33 cellular contexts compared by ENCODE assay signal in the genomic region with DNA sequence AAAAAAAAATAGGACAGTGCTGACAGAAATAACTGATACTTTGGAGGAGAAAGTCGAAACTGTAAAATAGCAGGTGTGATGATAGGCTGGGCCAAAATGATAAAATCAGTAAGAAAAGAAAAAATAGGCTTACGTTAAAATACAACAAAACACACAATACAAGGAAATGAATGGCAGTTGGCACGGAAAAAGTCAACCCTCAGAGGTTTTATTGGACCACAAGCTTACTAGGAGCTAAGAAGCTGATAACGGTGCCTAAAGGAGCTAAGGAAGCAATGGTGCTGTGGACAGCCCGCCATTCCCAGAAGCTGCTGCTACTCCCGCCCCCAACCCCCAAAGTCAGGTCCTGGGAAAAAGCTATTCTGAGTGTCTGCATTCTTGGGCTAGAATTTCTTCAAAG.
"Had no signal": no experiment of that assay in that cellular context is flagged by ENCODE, and none has a peak within 500 bp of the region (broad histone marks: within the 10 kb centered on the region; RNA-seq: fewer than 3 reads in every experiment).

No MANE protein-coding gene starts in this region.

- H3K27me3 ChIP-seq: adrenal gland, body of pancreas, heart left ventricle had no signal

- H3K27ac ChIP-seq: adrenal gland, body of pancreas, heart left ventricle had no signal

- H3K9me3 ChIP-seq: adrenal gland, body of pancreas, heart left ventricle had no signal

- ATAC-seq: activated CD4-positive, alpha-beta T cell treated with anti-CD3 and anti-CD28 coated beads for 36 hours; activated CD8-positive, alpha-beta memory T cell treated with anti-CD3 and anti-CD28 coated beads, Interleukin-2, amount 10 ng/mL, durations not matched to agents 7 days and 5 days; activated CD8-positive, alpha-beta T cell treated with anti-CD3 and anti-CD28 coated beads, Interleukin-2, amount 10 ng/mL, durations not matched to agents 7 days and 5 days; activated naive CD8-positive, alpha-beta T cell treated with anti-CD3 and anti-CD28 coated beads, Interleukin-2, amount 50 U/mL, for 24 hours; body of pancreas; esophagus mucosa; heart left ventricle; T-cell had no signal

- H3K36me3 ChIP-seq: adrenal gland, heart left ventricle had no signal

- H3K4me3 ChIP-seq: adrenal gland, body of pancreas, heart left ventricle had no signal

- FAIRE-seq: colon, endometrium, frontal cortex had no signal

- H3K4me1 Mint-ChIP-seq: activated CD4-positive, alpha-beta T cell treated with anti-CD3 and anti-CD28 coated beads for 36 hours; activated CD4-positive, alpha-beta T cell treated with anti-CD3 and anti-CD28 coated beads, Interleukin-2, amount 10 ng/mL, durations not matched to agents 24 days and 14 days; activated CD8-positive, alpha-beta memory T cell treated with anti-CD3 and anti-CD28 coated beads, Interleukin-2, amount 10 ng/mL, durations not matched to agents 7 days and 5 days; activated naive CD4-positive, alpha-beta T cell treated with anti-CD3 and anti-CD28 coated beads, Interleukin-2, amount 50 U/mL, for 24 hours; activated naive CD8-positive, alpha-beta T cell treated with anti-CD3 and anti-CD28 coated beads for 36 hours; activated naive CD8-positive, alpha-beta T cell treated with anti-CD3 and anti-CD28 coated beads, Interleukin-2, amount 50 U/mL, for 24 hours; T-cell had no signal

- DNase-seq: activated CD4-positive, alpha-beta memory T cell treated with anti-CD3 and anti-CD28 coated beads for 36 hours; activated CD4-positive, alpha-beta T cell treated with anti-CD3 and anti-CD28 coated beads for 36 hours; activated CD4-positive, CD25-positive, alpha-beta regulatory T cell; activated CD4-positive, CD25-positive, alpha-beta regulatory T cell treated with anti-CD3 and anti-CD28 coated beads, Interleukin-2, amount 50 U/mL, for 72 hours; activated CD8-positive, alpha-beta memory T cell treated with anti-CD3 and anti-CD28 coated beads, Interleukin-2, amount 10 ng/mL, durations not matched to agents 7 days and 5 days; activated CD8-positive, alpha-beta memory T cell treated with anti-CD3 and anti-CD28 coated beads, Interleukin-2, amount 50 U/mL, for 4 hours; activated CD8-positive, alpha-beta T cell treated with anti-CD3 and anti-CD28 coated beads, Interleukin-2, amount 10 ng/mL, durations not matched to agents 7 days and 5 days; activated effector memory CD4-positive, alpha-beta T cell treated with anti-CD3 and anti-CD28 coated beads, Interleukin-2, amount 50 U/mL, for 16 hours; activated naive CD4-positive, alpha-beta T cell treated with anti-CD3 and anti-CD28 coated beads for 36 hours; activated naive CD8-positive, alpha-beta T cell treated with anti-CD3 and anti-CD28 coated beads for 36 hours; activated naive CD8-positive, alpha-beta T cell treated with anti-CD3 and anti-CD28 coated beads, Interleukin-2, amount 50 U/mL, for 24 hours; activated T-cell treated with anti-CD3 and anti-CD28 coated beads, Interleukin-2, amount 50 U/mL, for 1 hour; activated T-cell treated with anti-CD3 and anti-CD28 coated beads, Interleukin-2, amount 50 U/mL, for 48 hours; adrenal gland; amygdala; aorta; body of pancreas; caudate nucleus; cortex of kidney; effector CD8-positive, alpha-beta T cell; foreskin fibroblast; glutamatergic neuron; heart left ventricle; T-cell had no signal

- H3K27ac Mint-ChIP-seq: activated CD4-positive, alpha-beta memory T cell treated with anti-CD3 and anti-CD28 coated beads for 36 hours; activated CD4-positive, alpha-beta T cell treated with anti-CD3 and anti-CD28 coated beads for 36 hours; activated CD4-positive, alpha-beta T cell treated with anti-CD3 and anti-CD28 coated beads, Interleukin-2, amount 10 ng/mL, durations not matched to agents 24 days and 14 days; activated CD8-positive, alpha-beta memory T cell treated with anti-CD3 and anti-CD28 coated beads, Interleukin-2, amount 10 ng/mL, durations not matched to agents 7 days and 5 days; activated CD8-positive, alpha-beta T cell treated with anti-CD3 and anti-CD28 coated beads, Interleukin-2, amount 10 ng/mL, durations not matched to agents 7 days and 5 days; activated naive CD4-positive, alpha-beta T cell treated with anti-CD3 and anti-CD28 coated beads for 36 hours; activated naive CD4-positive, alpha-beta T cell treated with anti-CD3 and anti-CD28 coated beads, Interleukin-2, amount 50 U/mL, for 24 hours; activated naive CD8-positive, alpha-beta T cell treated with anti-CD3 and anti-CD28 coated beads for 36 hours; activated naive CD8-positive, alpha-beta T cell treated with anti-CD3 and anti-CD28 coated beads, Interleukin-2, amount 50 U/mL, for 24 hours; activated T-helper 1 cell treated with anti-CD3 and anti-CD28 coated beads, Interleukin-12 subunit alpha, Interleukin-12 subunit beta, Interleukin-2, Interleukin-4 antibody, amounts not matched to agents 30 ng/mL and 10 ng/mL and 1 ng/mL, durations not matched to agents 14 hours and 24 hours and 36 hours; activated T-helper 2 cell treated with anti-CD3 and anti-CD28 coated beads, Interferon-gamma antibody, Interleukin-2, Interleukin-4, amounts not matched to agents 10 μg/mL and 5 μg/mL and 100 μg/mL, durations not matched to agents 14 hours and 24 hours and 36 hours; T-cell; T-helper 1 cell treated with Interleukin-12 subunit alpha and Interleukin-12 subunit beta and Interleukin-4 antibody, amounts not matched to agents 30 μg/mL and 1 μg/mL, for 36 hours had no signal

- H3K4me1 ChIP-seq: adrenal gland, body of pancreas had no signal

- H3K4me3 Mint-ChIP-seq: activated CD4-positive, alpha-beta memory T cell treated with anti-CD3 and anti-CD28 coated beads for 36 hours; activated CD4-positive, alpha-beta T cell treated with anti-CD3 and anti-CD28 coated beads for 36 hours; activated CD4-positive, alpha-beta T cell treated with anti-CD3 and anti-CD28 coated beads, Interleukin-2, amount 10 ng/mL, durations not matched to agents 24 days and 14 days; activated CD8-positive, alpha-beta memory T cell treated with anti-CD3 and anti-CD28 coated beads, Interleukin-2, amount 10 ng/mL, durations not matched to agents 7 days and 5 days; activated CD8-positive, alpha-beta T cell treated with anti-CD3 and anti-CD28 coated beads, Interleukin-2, amount 10 ng/mL, durations not matched to agents 7 days and 5 days; activated naive CD4-positive, alpha-beta T cell treated with anti-CD3 and anti-CD28 coated beads for 36 hours; activated naive CD4-positive, alpha-beta T cell treated with anti-CD3 and anti-CD28 coated beads, Interleukin-2, amount 50 U/mL, for 24 hours; activated naive CD8-positive, alpha-beta T cell treated with anti-CD3 and anti-CD28 coated beads for 36 hours; activated naive CD8-positive, alpha-beta T cell treated with anti-CD3 and anti-CD28 coated beads, Interleukin-2, amount 50 U/mL, for 24 hours; activated T-helper 1 cell treated with anti-CD3 and anti-CD28 coated beads, Interleukin-12 subunit alpha, Interleukin-12 subunit beta, Interleukin-2, Interleukin-4 antibody, amounts not matched to agents 30 ng/mL and 10 ng/mL and 1 ng/mL, durations not matched to agents 14 hours and 24 hours and 36 hours; T-cell; T-helper 1 cell treated with Interleukin-12 subunit alpha and Interleukin-12 subunit beta and Interleukin-4 antibody, amounts not matched to agents 30 μg/mL and 1 μg/mL, for 36 hours had no signal

- H3K36me3 Mint-ChIP-seq: activated CD4-positive, alpha-beta memory T cell treated with anti-CD3 and anti-CD28 coated beads for 36 hours; activated CD8-positive, alpha-beta memory T cell treated with anti-CD3 and anti-CD28 coated beads, Interleukin-2, amount 10 ng/mL, durations not matched to agents 7 days and 5 days; activated naive CD4-positive, alpha-beta T cell treated with anti-CD3 and anti-CD28 coated beads, Interleukin-2, amount 50 U/mL, for 24 hours; activated naive CD8-positive, alpha-beta T cell treated with anti-CD3 and anti-CD28 coated beads for 36 hours; T-cell had no signal
